In genomic region chr1:156747737-156748669, GRCh38 we compare ENCODE assay signal across 8 cellular contexts. TPM values are rescaled to one million over a fixed set of nuclear protein-coding genes. Genes with fewer than 3 reads are reported as not detected.
DNase-seq lines count a peak whose midpoint lies in the region; ATAC-seq and TF ChIP-seq lines count a peak whose summit lies in the region.

No MANE protein-coding gene starts in this region.

- ATAC-seq in GM21529 (IDR thresholded peaks at IDR 0.05; ENCODE audit: unreplicated experiment) (no peak), GM18873 (IDR thresholded peaks at IDR 0.05; ENCODE audit: low FRiP score, unreplicated experiment) (no peak)

- H3K36me3 Mint-ChIP-seq in progenitor cell of endocrine pancreas (ENCODE audit: insufficient read depth), result peaks cover 7% of the 10 kb centered on the region

- WGBS in esophagus squamous epithelium, 2 donors, result 4 to 5% methylated on average over 4 to 7 of the region's 8 CpGs

- no peaks in the 10 kb centered on the region for H3K27me3 Mint-ChIP-seq in progenitor cell of endocrine pancreas

- H3K27ac Mint-ChIP-seq in progenitor cell of endocrine pancreas, result peak overlapping the region; percentile 99

- TF ChIP-seq POLR2A in esophagus squamous epithelium (IDR thresholded peaks at IDR 0.05), result no peak

- peaks cover 14 to 26% (median 21%) of the 10 kb centered on the region in 3 donors for H3K36me3 ChIP-seq in esophagus squamous epithelium

- H3K9me3 Mint-ChIP-seq in progenitor cell of endocrine pancreas (ENCODE audit: low read depth), result no peaks in the 10 kb centered on the region

- no peaks in the 10 kb centered on the region for H3K9me3 ChIP-seq in esophagus squamous epithelium

- TF ChIP-seq CTCF in GM12864 (IDR thresholded peaks at IDR 0.05; ENCODE audit: low read depth, low read length, missing control alignments), result no peak
- no peak for TF ChIP-seq CTCF in RWPE1 (conservative IDR thresholded peaks at IDR 0.05; ENCODE audit: low read depth)
- TF ChIP-seq CTCF in esophagus squamous epithelium (IDR thresholded peaks at IDR 0.05), result no peak
- TF ChIP-seq CTCF in progenitor cell of endocrine pancreas (IDR thresholded peaks at IDR 0.05; ENCODE audit: unreplicated experiment), result no peak

- intact Hi-C loops in esophagus squamous epithelium (cut with DNase I), result no loop called here

- no peaks in the 10 kb centered on the region for H3K27me3 ChIP-seq in esophagus squamous epithelium

- H3K27ac ChIP-seq in RWPE1 (peak overlapping the region; percentile 99), esophagus squamous epithelium (peak overlapping the region; percentile 93 to 99 (median 98))

- POLR2A ChIA-PET in RWPE1 (lab: Yijun Ruan, JAX; ENCODE audit: low non-redundant PET), result interaction anchor here (0.6 kb wide), 1 partner anchor 13 kb away, joined by 3 read pairs; no protein-coding TSS in a partner anchor

- H3K4me1 Mint-ChIP-seq in progenitor cell of endocrine pancreas (ENCODE audit: low read depth), result peaks cover 53% of the 10 kb centered on the region

- H3K4me3 Mint-ChIP-seq in progenitor cell of endocrine pancreas (ENCODE audit: low read depth), result peak overlapping the region; percentile 93

- peaks cover 40 to 80% (median 49%) of the 10 kb centered on the region in 3 donors for H3K4me1 ChIP-seq in esophagus squamous epithelium

- H3K4me3 ChIP-seq in GM12864 (ENCODE audit: low read depth, low read length) (peak overlapping the region; percentile 98), esophagus squamous epithelium (peak overlapping the region; percentile 75 to 97 (median 96))

- DNase-seq in GM12864 (ENCODE audit: low read depth), result no peak
- DNase-seq in RWPE1 (ENCODE audit: low spot score), result no peak
- no peak for DNase-seq in esophagus squamous epithelium (lab: John Stamatoyannopoulos, UW)
- no peak for DNase-seq in progenitor cell of endocrine pancreas (ENCODE audit: low spot score, unreplicated experiment)
- no peak for DNase-seq in hepatic stellate cell (ENCODE audit: low spot score)
- no peak for DNase-seq in DMS79 (lab: John Stamatoyannopoulos, UW)

- CTCF ChIA-PET in RWPE1 (lab: Yijun Ruan, JAX), result interaction anchor here (1.1 kb wide), 1 partner anchor 22 kb away, joined by 5 read pairs; no protein-coding TSS in a partner anchor

RNA-seq across cellular contexts. Expression of gene HDGF, which starts 3.5 kb away (rescaled TPM):
- total RNA-seq in esophagus squamous epithelium (100 to 1,000 TPM; 180 to 278 (median 236) TPM), progenitor cell of endocrine pancreas (280 and 288 TPM in 2 replicates)

RNA-seq across cellular contexts. Expression of gene MRPL24, which starts 7.1 kb away (rescaled TPM):
- total RNA-seq in esophagus squamous epithelium, result 10 to 100 TPM; 39.5 to 45.8 (median 42.3) TPM
- 35.9 and 43.2 TPM in 2 replicates for total RNA-seq in progenitor cell of endocrine pancreas

RNA-seq across cellular contexts. Expression of gene PRCC, which starts 19.3 kb away (rescaled TPM):
- total RNA-seq in esophagus squamous epithelium (10 to 100 TPM; 35.6 to 42.6 (median 38.3) TPM), progenitor cell of endocrine pancreas (93.2 TPM in 2 replicates)

RNA-seq across cellular contexts. Expression of gene ISG20L2, which starts 19.4 kb away (rescaled TPM):
- total RNA-seq in esophagus squamous epithelium (10 to 100 TPM; 22.3 to 32.8 (median 28.4) TPM), progenitor cell of endocrine pancreas (36.9 and 38.9 TPM in 2 replicates)

RNA-seq across cellular contexts. Expression of gene METTL25B, which starts 19.7 kb away (rescaled TPM):
- 10 to 100 TPM in 3 of 4 donors, 1 to 10 TPM in 1; 9.7 to 44.9 (median 17.6) TPM for total RNA-seq in esophagus squamous epithelium
- total RNA-seq in progenitor cell of endocrine pancreas, result 40.0 and 42.4 TPM in 2 replicates
